ENCODE assay signal across 9 cellular contexts in the genomic region with DNA sequence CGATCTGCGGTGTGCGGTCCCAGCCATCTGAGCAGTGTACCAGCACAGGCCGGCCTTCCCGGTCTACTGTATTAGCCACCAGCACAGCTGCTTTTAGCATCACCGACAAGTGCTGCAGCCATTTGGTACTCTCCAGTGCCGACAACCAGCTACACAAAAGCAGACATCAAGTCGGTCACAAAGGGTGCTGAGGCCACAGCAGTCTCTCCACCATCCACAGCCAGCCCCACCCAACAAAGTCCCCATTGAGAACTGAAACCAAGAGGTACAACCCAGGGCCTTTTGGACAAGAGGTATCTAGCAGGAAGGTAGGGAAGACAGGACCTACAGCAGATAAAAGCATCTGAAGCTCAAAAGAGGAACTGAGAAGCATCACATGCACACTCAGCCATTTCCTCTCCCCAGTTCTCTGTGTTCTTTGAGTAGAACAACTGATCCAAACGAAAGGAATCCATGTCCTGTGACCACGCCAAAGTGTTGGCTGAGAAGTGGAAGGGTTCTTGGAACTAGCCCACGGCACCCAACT. TPM values are rescaled to one million over a fixed set of nuclear protein-coding genes. Genes with fewer than 3 reads are reported as not detected.
A peak's percentile ranks its signal among the peaks of the same experiment; 100 is the strongest.
DNase-seq lines count a peak whose midpoint lies in the region; ATAC-seq and TF ChIP-seq lines count a peak whose summit lies in the region.
"Had no signal": no experiment of that assay in that cellular context is flagged by ENCODE, and none has a peak within 500 bp of the region (broad histone marks: within the 10 kb centered on the region; RNA-seq: fewer than 3 reads in every experiment).

No MANE protein-coding gene starts in this region.

- H3K9me3 ChIP-seq in HAP-1, result no peaks in the 10 kb centered on the region

- no peaks in the 10 kb centered on the region for H3K27me3 ChIP-seq in HAP-1 (ENCODE audit: low read depth)

- H3K36me3 ChIP-seq in HAP-1 (replicated peaks), result peaks cover 87% of the 10 kb centered on the region

- no peak overlapping the region for H3K4me3 ChIP-seq in HAP-1

- ATAC-seq in GM18517 (IDR thresholded peaks at IDR 0.05; ENCODE audit: unreplicated experiment) (peak; percentile 85), GM21619 (IDR thresholded peaks at IDR 0.05; ENCODE audit: unreplicated experiment) (peak; percentile 92), HG03558 (IDR thresholded peaks at IDR 0.05; ENCODE audit: extremely low read depth, unreplicated experiment) (peak; percentile 46), left colon (peak; percentile 17), omental fat pad (ENCODE audit: low FRiP score) (no peak)
- ATAC-seq: PC-3 had no signal

- no peak for DNase-seq in left colon
- DNase-seq in stimulated activated CD4-positive, alpha-beta T cell treated with anti-CD3 and anti-CD28 coated beads, Interleukin-4, amount 100 ng/mL, for 4 hours, result no peak
- no peak for DNase-seq in GOT3 (lab: John Stamatoyannopoulos, UW)
- no peak for DNase-seq in omental fat pad (ENCODE audit: low spot score)
- no peak for DNase-seq in HAP-1 (ENCODE audit: low spot score in 2 of 2)
- DNase-seq: PC-3 had no signal

- intact Hi-C loops in left colon (cut with DNase I, micrococcal nuclease), result no loop called here

- TF ChIP-seq CTCF in omental fat pad (IDR thresholded peaks at IDR 0.05), result no peak

- in situ Hi-C loops in HAP-1 (cut with MboI; ENCODE audit: low sequenced_read_pairs), result no loop called here

- H3K4me1 ChIP-seq in HAP-1, result no peaks in the 10 kb centered on the region

RNA-seq across cellular contexts. Expression of a gene that starts 9.5 kb away (rescaled TPM):
- total RNA-seq in left colon, result 10 to 100 TPM; 42.2 to 52.4 TPM
- 10 to 100 TPM; 24.3 to 40.1 (median 32.3) TPM for total RNA-seq in omental fat pad

RNA-seq across cellular contexts. Expression of a gene that starts 16.7 kb away (rescaled TPM):
- total RNA-seq in left colon, result not detected
- total RNA-seq in omental fat pad, result under 1 TPM in 2 of 4 donors, not detected in 2; 0.13 to 0.24 TPM
- total RNA-seq: PC-3 had no signal
